Comparison of ENCODE assay signal across 1 cellular context in the genomic region with DNA sequence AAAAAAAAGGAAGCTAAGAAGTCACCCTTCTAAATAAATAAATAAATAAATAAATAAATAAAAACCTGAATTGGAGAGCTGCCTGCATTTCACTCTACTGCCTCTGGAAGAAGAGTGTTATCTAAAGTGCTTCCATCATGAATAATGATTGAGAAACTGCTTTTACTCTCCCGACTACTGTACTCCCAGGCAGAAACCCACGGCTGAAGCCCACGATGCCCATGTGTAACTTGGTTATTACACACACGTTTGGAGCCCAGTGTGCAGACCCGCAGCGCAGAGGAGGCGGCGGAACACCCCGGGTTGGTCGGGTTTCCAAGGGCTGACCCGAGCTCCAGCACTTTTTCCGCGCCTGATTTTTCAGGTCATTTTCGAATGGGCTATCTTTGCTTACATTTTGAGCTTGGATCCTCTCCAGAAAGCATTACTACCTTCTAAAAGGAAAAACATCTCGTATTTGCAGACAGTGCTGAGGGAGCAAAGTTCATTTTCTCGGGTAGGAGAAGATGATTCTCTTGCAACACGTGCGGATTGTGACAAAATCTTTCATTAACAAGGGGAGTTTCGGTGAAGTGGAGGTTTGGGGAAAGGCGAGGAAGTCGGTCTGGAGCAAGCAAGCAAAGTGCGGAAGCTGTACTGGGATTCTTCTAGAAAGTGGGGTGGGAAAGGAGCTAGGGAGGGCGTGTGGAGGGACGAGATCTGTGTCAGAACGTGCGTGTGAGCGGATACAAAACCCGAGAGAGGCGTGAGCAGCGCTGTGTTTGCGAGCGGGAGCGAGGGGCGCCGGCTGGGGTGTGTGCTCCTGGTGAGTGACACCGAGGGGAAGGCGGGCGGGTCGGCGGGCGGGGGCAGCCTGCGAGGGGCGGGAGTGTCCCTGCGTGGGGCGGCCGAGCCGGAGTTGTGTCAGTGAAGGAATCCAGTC.
A peak's percentile ranks its signal among the peaks of the same experiment; 100 is the strongest.
TF ChIP-seq lines count a peak whose summit lies in the region.

A gene with protein sequence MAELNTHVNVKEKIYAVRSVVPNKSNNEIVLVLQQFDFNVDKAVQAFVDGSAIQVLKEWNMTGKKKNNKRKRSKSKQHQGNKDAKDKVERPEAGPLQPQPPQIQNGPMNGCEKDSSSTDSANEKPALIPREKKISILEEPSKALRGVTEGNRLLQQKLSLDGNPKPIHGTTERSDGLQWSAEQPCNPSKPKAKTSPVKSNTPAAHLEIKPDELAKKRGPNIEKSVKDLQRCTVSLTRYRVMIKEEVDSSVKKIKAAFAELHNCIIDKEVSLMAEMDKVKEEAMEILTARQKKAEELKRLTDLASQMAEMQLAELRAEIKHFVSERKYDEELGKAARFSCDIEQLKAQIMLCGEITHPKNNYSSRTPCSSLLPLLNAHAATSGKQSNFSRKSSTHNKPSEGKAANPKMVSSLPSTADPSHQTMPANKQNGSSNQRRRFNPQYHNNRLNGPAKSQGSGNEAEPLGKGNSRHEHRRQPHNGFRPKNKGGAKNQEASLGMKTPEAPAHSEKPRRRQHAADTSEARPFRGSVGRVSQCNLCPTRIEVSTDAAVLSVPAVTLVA (plus strand): TSS at position 897 of the 922 bp plus-strand sequence. CDS start 82,552 bp downstream, outside the sequence.

TF ChIP-seq in HepG2, 621 proteins besides CTCF, POLR2A, EP300 and RAD21 (continued from another document and continues in another):
- TF ChIP-seq, protein P1, sequence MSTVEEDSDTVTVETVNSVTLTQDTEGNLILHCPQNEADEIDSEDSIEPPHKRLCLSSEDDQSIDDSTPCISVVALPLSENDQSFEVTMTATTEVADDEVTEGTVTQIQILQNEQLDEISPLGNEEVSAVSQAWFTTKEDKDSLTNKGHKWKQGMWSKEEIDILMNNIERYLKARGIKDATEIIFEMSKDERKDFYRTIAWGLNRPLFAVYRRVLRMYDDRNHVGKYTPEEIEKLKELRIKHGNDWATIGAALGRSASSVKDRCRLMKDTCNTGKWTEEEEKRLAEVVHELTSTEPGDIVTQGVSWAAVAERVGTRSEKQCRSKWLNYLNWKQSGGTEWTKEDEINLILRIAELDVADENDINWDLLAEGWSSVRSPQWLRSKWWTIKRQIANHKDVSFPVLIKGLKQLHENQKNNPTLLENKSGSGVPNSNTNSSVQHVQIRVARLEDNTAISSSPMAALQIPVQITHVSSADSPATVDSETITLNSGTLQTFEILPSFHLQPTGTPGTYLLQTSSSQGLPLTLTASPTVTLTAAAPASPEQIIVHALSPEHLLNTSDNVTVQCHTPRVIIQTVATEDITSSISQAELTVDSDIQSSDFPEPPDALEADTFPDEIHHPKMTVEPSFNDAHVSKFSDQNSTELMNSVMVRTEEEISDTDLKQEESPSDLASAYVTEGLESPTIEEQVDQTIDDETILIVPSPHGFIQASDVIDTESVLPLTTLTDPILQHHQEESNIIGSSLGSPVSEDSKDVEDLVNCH (CRISPR knock-in tag; IDR thresholded peaks at IDR 0.05) = no peak; the same call in 1 of the 2 replicates
- TF ChIP-seq ZNF260 (CRISPR knock-in tag; IDR thresholded peaks at IDR 0.05; ENCODE audit: borderline replicate concordance, low read depth) (no peak), ZNF354B (CRISPR knock-in tag; IDR thresholded peaks at IDR 0.05) (0 out of 2 replicates have a peak, but pooled peaks have one; percentile 30), ZNF329 (CRISPR knock-in tag; IDR thresholded peaks at IDR 0.05; ENCODE audit: low read depth) (peak; percentile 54), ELF1 (CRISPR knock-in tag; IDR thresholded peaks at IDR 0.05) (peak; percentile 45; the same call in 1 of the 2 replicates), MLLT10 (CRISPR knock-in tag; IDR thresholded peaks at IDR 0.05) (no peak), ZNF282 (IDR thresholded peaks at IDR 0.05; ENCODE audit: partially characterized antibody) (no peak), MIXL1 (CRISPR knock-in tag; IDR thresholded peaks at IDR 0.05) (no peak; the same call in 1 of the 2 replicates), KLF6 (CRISPR knock-in tag; IDR thresholded peaks at IDR 0.05) (peak; percentile 86), ZFP36 (IDR thresholded peaks at IDR 0.05; ENCODE audit: borderline replicate concordance, low read depth, low read length, partially characterized antibody) (no peak), ZNF768 (CRISPR knock-in tag; IDR thresholded peaks at IDR 0.05) (no peak; the same call in 1 of the 2 replicates), NR2F1 (CRISPR knock-in tag; IDR thresholded peaks at IDR 0.05) (0 out of 4 replicates have a peak, but pooled peaks of 1 of the 2 experiments have one; percentile 29), PTBP1 (IDR thresholded peaks at IDR 0.05; ENCODE audit: low read depth, low read length, poor library complexity, severe bottlenecking) (no peak), SNAPC2 (CRISPR knock-in tag; IDR thresholded peaks at IDR 0.05) (no peak), AHR (CRISPR knock-in tag; IDR thresholded peaks at IDR 0.05) (peak; percentile 65; the same call in 1 of the 2 replicates), IRX3 (CRISPR knock-in tag; IDR thresholded peaks at IDR 0.05; ENCODE audit: borderline replicate concordance, low read depth) (no peak), LCORL (IDR thresholded peaks at IDR 0.05) (no peak), LCORL (CRISPR knock-in tag; IDR thresholded peaks at IDR 0.05) (peak; percentile 64; the same call in 1 of the 2 replicates), ZSCAN31 (CRISPR knock-in tag; IDR thresholded peaks at IDR 0.05; ENCODE audit: low read depth) (peak; percentile 72; the same call in 1 of the 2 replicates), ZNF382 (CRISPR knock-in tag; IDR thresholded peaks at IDR 0.05; ENCODE audit: borderline replicate concordance) (no peak), SOX13 (IDR thresholded peaks at IDR 0.05) (peak; percentile 46; the same call in 1 of the 2 replicates), SOX13 (CRISPR knock-in tag; conservative IDR thresholded peaks at IDR 0.05 in 1 of 2, IDR thresholded peaks at IDR 0.05 in 1 of 2) (peak in 1 of 2 experiments; percentile 71; a peak in 2 of 4 replicates), CBX1 (IDR thresholded peaks at IDR 0.05; ENCODE audit: low read depth) (no peak), HNRNPL (IDR thresholded peaks at IDR 0.05; ENCODE audit: low read depth, low read length) (no peak), TGIF2 (CRISPR knock-in tag; IDR thresholded peaks at IDR 0.05) (peak; percentile 90)
- TF ChIP-seq, protein P2, sequence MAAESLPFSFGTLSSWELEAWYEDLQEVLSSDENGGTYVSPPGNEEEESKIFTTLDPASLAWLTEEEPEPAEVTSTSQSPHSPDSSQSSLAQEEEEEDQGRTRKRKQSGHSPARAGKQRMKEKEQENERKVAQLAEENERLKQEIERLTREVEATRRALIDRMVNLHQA (CRISPR knock-in tag; IDR thresholded peaks at IDR 0.05) = no peak
- TF ChIP-seq, protein P3, sequence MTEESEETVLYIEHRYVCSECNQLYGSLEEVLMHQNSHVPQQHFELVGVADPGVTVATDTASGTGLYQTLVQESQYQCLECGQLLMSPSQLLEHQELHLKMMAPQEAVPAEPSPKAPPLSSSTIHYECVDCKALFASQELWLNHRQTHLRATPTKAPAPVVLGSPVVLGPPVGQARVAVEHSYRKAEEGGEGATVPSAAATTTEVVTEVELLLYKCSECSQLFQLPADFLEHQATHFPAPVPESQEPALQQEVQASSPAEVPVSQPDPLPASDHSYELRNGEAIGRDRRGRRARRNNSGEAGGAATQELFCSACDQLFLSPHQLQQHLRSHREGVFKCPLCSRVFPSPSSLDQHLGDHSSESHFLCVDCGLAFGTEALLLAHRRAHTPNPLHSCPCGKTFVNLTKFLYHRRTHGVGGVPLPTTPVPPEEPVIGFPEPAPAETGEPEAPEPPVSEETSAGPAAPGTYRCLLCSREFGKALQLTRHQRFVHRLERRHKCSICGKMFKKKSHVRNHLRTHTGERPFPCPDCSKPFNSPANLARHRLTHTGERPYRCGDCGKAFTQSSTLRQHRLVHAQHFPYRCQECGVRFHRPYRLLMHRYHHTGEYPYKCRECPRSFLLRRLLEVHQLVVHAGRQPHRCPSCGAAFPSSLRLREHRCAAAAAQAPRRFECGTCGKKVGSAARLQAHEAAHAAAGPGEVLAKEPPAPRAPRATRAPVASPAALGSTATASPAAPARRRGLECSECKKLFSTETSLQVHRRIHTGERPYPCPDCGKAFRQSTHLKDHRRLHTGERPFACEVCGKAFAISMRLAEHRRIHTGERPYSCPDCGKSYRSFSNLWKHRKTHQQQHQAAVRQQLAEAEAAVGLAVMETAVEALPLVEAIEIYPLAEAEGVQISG (CRISPR knock-in tag; IDR thresholded peaks at IDR 0.05) = no peak; the same call in 1 of the 2 replicates
- TF ChIP-seq, protein P4, sequence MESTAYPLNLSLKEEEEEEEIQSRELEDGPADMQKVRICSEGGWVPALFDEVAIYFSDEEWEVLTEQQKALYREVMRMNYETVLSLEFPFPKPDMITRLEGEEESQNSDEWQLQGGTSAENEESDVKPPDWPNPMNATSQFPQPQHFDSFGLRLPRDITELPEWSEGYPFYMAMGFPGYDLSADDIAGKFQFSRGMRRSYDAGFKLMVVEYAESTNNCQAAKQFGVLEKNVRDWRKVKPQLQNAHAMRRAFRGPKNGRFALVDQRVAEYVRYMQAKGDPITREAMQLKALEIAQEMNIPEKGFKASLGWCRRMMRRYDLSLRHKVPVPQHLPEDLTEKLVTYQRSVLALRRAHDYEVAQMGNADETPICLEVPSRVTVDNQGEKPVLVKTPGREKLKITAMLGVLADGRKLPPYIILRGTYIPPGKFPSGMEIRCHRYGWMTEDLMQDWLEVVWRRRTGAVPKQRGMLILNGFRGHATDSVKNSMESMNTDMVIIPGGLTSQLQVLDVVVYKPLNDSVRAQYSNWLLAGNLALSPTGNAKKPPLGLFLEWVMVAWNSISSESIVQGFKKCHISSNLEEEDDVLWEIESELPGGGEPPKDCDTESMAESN (CRISPR knock-in tag; conservative IDR thresholded peaks at IDR 0.05) = 0 out of 2 replicates have a peak, but pooled peaks have one; percentile 31
- TF ChIP-seq, protein P5, sequence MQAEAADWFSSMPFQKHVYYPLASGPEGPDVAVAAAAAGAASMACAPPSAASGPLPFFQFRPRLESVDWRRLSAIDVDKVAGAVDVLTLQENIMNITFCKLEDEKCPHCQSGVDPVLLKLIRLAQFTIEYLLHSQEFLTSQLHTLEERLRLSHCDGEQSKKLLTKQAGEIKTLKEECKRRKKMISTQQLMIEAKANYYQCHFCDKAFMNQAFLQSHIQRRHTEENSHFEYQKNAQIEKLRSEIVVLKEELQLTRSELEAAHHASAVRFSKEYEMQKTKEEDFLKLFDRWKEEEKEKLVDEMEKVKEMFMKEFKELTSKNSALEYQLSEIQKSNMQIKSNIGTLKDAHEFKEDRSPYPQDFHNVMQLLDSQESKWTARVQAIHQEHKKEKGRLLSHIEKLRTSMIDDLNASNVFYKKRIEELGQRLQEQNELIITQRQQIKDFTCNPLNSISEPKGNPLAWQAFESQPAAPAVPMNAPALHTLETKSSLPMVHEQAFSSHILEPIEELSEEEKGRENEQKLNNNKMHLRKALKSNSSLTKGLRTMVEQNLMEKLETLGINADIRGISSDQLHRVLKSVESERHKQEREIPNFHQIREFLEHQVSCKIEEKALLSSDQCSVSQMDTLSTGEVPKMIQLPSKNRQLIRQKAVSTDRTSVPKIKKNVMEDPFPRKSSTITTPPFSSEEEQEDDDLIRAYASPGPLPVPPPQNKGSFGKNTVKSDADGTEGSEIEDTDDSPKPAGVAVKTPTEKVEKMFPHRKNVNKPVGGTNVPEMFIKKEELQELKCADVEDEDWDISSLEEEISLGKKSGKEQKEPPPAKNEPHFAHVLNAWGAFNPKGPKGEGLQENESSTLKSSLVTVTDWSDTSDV (CRISPR knock-in tag; IDR thresholded peaks at IDR 0.05) = peak; percentile 57; the same call in 1 of the 2 replicates
- TF ChIP-seq, protein P6, sequence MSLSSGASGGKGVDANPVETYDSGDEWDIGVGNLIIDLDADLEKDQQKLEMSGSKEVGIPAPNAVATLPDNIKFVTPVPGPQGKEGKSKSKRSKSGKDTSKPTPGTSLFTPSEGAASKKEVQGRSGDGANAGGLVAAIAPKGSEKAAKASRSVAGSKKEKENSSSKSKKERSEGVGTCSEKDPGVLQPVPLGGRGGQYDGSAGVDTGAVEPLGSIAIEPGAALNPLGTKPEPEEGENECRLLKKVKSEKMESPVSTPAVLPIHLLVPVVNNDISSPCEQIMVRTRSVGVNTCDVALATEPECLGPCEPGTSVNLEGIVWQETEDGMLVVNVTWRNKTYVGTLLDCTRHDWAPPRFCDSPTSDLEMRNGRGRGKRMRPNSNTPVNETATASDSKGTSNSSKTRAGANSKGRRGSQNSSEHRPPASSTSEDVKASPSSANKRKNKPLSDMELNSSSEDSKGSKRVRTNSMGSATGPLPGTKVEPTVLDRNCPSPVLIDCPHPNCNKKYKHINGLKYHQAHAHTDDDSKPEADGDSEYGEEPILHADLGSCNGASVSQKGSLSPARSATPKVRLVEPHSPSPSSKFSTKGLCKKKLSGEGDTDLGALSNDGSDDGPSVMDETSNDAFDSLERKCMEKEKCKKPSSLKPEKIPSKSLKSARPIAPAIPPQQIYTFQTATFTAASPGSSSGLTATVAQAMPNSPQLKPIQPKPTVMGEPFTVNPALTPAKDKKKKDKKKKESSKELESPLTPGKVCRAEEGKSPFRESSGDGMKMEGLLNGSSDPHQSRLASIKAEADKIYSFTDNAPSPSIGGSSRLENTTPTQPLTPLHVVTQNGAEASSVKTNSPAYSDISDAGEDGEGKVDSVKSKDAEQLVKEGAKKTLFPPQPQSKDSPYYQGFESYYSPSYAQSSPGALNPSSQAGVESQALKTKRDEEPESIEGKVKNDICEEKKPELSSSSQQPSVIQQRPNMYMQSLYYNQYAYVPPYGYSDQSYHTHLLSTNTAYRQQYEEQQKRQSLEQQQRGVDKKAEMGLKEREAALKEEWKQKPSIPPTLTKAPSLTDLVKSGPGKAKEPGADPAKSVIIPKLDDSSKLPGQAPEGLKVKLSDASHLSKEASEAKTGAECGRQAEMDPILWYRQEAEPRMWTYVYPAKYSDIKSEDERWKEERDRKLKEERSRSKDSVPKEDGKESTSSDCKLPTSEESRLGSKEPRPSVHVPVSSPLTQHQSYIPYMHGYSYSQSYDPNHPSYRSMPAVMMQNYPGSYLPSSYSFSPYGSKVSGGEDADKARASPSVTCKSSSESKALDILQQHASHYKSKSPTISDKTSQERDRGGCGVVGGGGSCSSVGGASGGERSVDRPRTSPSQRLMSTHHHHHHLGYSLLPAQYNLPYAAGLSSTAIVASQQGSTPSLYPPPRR (CRISPR knock-in tag; IDR thresholded peaks at IDR 0.05; ENCODE audit: borderline replicate concordance) = peak; percentile 75; the same call in 1 of the 2 replicates
- TF ChIP-seq, protein P7, sequence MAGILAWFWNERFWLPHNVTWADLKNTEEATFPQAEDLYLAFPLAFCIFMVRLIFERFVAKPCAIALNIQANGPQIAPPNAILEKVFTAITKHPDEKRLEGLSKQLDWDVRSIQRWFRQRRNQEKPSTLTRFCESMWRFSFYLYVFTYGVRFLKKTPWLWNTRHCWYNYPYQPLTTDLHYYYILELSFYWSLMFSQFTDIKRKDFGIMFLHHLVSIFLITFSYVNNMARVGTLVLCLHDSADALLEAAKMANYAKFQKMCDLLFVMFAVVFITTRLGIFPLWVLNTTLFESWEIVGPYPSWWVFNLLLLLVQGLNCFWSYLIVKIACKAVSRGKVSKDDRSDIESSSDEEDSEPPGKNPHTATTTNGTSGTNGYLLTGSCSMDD (CRISPR knock-in tag; IDR thresholded peaks at IDR 0.05) = no peak
- TF ChIP-seq, protein P8, sequence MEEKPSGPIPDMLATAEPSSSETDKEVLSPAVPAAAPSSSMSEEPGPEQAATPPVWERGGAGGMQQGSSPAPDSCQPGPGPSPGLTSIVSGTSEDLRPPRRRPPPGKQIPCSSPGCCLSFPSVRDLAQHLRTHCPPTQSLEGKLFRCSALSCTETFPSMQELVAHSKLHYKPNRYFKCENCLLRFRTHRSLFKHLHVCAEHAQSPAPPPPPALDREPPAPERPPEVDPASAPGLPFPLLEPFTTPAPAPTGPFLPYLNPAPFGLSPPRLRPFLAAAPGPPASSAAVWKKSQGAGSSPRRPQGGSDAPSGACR (CRISPR knock-in tag; IDR thresholded peaks at IDR 0.05) = no peak
- TF ChIP-seq, protein P9, sequence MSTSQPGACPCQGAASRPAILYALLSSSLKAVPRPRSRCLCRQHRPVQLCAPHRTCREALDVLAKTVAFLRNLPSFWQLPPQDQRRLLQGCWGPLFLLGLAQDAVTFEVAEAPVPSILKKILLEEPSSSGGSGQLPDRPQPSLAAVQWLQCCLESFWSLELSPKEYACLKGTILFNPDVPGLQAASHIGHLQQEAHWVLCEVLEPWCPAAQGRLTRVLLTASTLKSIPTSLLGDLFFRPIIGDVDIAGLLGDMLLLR (CRISPR knock-in tag; IDR thresholded peaks at IDR 0.05) = no peak; the same call in 1 of the 2 replicates
